ENCODE assay signal across 17 cellular contexts in the genomic region with DNA sequence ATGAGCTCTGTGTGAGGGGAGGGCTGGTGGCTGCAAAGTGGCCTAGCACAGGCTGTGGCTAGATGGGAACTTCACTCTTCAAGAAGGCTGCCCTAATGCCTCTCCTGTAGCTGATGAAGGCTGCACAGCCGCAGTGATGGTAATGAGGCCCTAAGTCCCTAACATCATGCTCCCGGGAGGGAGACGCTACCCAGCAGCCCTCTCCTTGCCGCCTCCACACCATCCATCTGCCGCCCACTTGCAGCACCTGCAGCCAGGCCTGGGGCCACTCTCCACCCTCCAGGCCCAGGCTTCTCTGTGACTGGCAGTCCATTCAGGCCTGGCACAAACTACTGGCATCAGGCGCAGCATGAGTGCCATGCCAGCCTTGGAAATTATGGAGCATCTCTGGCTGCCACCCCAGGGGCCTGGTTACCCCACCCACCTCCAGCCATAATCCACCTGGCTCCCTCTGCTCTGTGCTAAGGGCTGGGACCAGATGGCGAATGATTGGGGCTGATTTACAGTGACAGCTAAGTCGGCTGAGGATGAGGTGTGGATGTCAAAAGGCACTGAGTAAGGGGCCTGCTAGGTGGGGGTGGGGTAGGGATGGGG.
DNase-seq lines count a peak whose midpoint lies in the region; ATAC-seq and TF ChIP-seq lines count a peak whose summit lies in the region.
"Had no signal": no experiment of that assay in that cellular context is flagged by ENCODE, and none has a peak within 500 bp of the region (broad histone marks: within the 10 kb centered on the region; RNA-seq: fewer than 3 reads in every experiment).

No MANE protein-coding gene starts in this region.

- TF ChIP-seq CTCF in HEK293 (tag by site-specific recombination; IDR thresholded peaks at IDR 0.05) (no peak), progenitor cell of endocrine pancreas (IDR thresholded peaks at IDR 0.05; ENCODE audit: unreplicated experiment) (no peak)

- no peak overlapping the region for H4K8ac ChIP-seq in mesendoderm (ENCODE audit: low read depth, low read length)

- H2BK15ac ChIP-seq in mesendoderm (replicated peaks; ENCODE audit: low read depth) = no peak overlapping the region

- no peaks in the 10 kb centered on the region for H3K36me3 ChIP-seq in HEK293 (ENCODE audit: control insufficient read depth in 2 of 2, insufficient read depth in 1 of 2, low read length in 2 of 2)
- H3K36me3 ChIP-seq in mesendoderm (ENCODE audit: control insufficient read depth, insufficient read depth, low read length) = no peaks in the 10 kb centered on the region
- H3K36me3 ChIP-seq: BLaER1, SJCRH30 had no signal

- no peak overlapping the region for H3K4ac ChIP-seq in mesendoderm (ENCODE audit: low read depth, low read length)

- H3K4me1 Mint-ChIP-seq in progenitor cell of endocrine pancreas (ENCODE audit: low read depth) = no peaks in the 10 kb centered on the region

- ATAC-seq in GM18868 (IDR thresholded peaks at IDR 0.05; ENCODE audit: unreplicated experiment) = no peak
- no peak for ATAC-seq in HG03159 (IDR thresholded peaks at IDR 0.05; ENCODE audit: unreplicated experiment)

- no peaks in the 10 kb centered on the region for H3K79me2 ChIP-seq in mesendoderm (ENCODE audit: control insufficient read depth, insufficient read depth, low read length)

- H2BK120ac ChIP-seq in mesendoderm (ENCODE audit: low read depth, low read length) = no peak overlapping the region

- H3K27ac Mint-ChIP-seq in progenitor cell of endocrine pancreas = no peak overlapping the region
- H3K27ac Mint-ChIP-seq: CD4-positive, alpha-beta T cell had no signal

- H4K5ac ChIP-seq in mesendoderm (ENCODE audit: low read length) = no peak overlapping the region

- no peak overlapping the region for H3K4me2 ChIP-seq in mesendoderm (ENCODE audit: low read length)
- H3K4me2 ChIP-seq: BLaER1 had no signal

- H3K18ac ChIP-seq in mesendoderm (ENCODE audit: low read length) = no peak overlapping the region

- DNase-seq in NCI-H446 treated with DMSO at 0.1 percent for 48 hours (lab: John Stamatoyannopoulos, UW) = peak; percentile 89
- peak; percentile 92 for DNase-seq in cerebellar cortex (ENCODE audit: low spot score)
- DNase-seq in progenitor cell of endocrine pancreas (ENCODE audit: low spot score, unreplicated experiment) = no peak
- DNase-seq in mesendoderm = no peak
- DNase-seq: CD4-positive, alpha-beta T cell; COR-L47; DMS53; GF-D8; Karpas-422; NCI-H1930; NCI-H345; OCI-M1; SJCRH30 had no signal

- H3K27ac ChIP-seq in HEK293 (ENCODE audit: extremely low read depth, low read depth, low read length) (no peak overlapping the region), mesendoderm (ENCODE audit: low read depth, low read length) (no peak overlapping the region)
- H3K27ac ChIP-seq: BLaER1, SJCRH30 had no signal

- no peak overlapping the region for H2AK5ac ChIP-seq in mesendoderm (ENCODE audit: low read length)

- H3K4me3 ChIP-seq in HEK293 (ENCODE audit: low read depth, low read length) = no peak overlapping the region
- no peak overlapping the region for H3K4me3 ChIP-seq in mesendoderm (ENCODE audit: low read length)
- H3K4me3 ChIP-seq: BLaER1, SJCRH30 had no signal

- H3K9ac ChIP-seq in mesendoderm (ENCODE audit: low read length) = no peak overlapping the region
- H3K9ac ChIP-seq: BLaER1 had no signal

- H3K36me3 Mint-ChIP-seq in progenitor cell of endocrine pancreas (ENCODE audit: insufficient read depth) = no peaks in the 10 kb centered on the region

- no peaks in the 10 kb centered on the region for H3K79me1 ChIP-seq in mesendoderm (ENCODE audit: low read length)

- no peak overlapping the region for H2BK5ac ChIP-seq in mesendoderm (ENCODE audit: low read length)

- H3K23ac ChIP-seq in mesendoderm (ENCODE audit: low read length) = no peak overlapping the region

- POLR2A ChIA-PET in HEK293 (lab: Yijun Ruan, JAX) = no interaction called here

- no peak overlapping the region for H3K56ac ChIP-seq in mesendoderm (ENCODE audit: low read length)

- no peaks in the 10 kb centered on the region for H3K9me3 Mint-ChIP-seq in progenitor cell of endocrine pancreas (ENCODE audit: low read depth)

- WGBS in mesendoderm (ENCODE audit: extremely low coverage, insufficient coverage, low lambda C conversion rate) = no CpG with 5 or more reads among the region's 8 CpGs

- no peaks in the 10 kb centered on the region for H3K27me3 ChIP-seq in mesendoderm (ENCODE audit: insufficient read depth, low read length, poor library complexity)
- H3K27me3 ChIP-seq: BLaER1, SJCRH30 had no signal

- H3K27me3 Mint-ChIP-seq in progenitor cell of endocrine pancreas = peaks cover 18% of the 10 kb centered on the region

- no peak overlapping the region for H3K4me3 Mint-ChIP-seq in progenitor cell of endocrine pancreas (ENCODE audit: low read depth)
- H3K4me3 Mint-ChIP-seq: CD4-positive, alpha-beta T cell had no signal

- CTCF ChIA-PET in HEK293 (lab: Yijun Ruan, JAX) = interaction anchor here (0.7 to 0.9 kb wide), 3 partner anchors 10 to 326 kb away, joined by 3 to 4 read pairs (median 3); no protein-coding TSS in a partner anchor

- H3K4me1 ChIP-seq in HEK293 (ENCODE audit: control insufficient read depth, insufficient read depth, low read length) (no peaks in the 10 kb centered on the region), mesendoderm (ENCODE audit: control insufficient read depth, low read depth, low read length) (peaks cover 3% of the 10 kb centered on the region)
- H3K4me1 ChIP-seq: BLaER1, SJCRH30 had no signal

- no peaks in the 10 kb centered on the region for H3K9me3 ChIP-seq in HEK293 (ENCODE audit: control insufficient read depth, insufficient read depth, low read depth, low read length)
- H3K9me3 ChIP-seq: SJCRH30 had no signal

TF ChIP-seq in HEK293, 187 proteins besides CTCF, POLR2A, EP300 and RAD21:
- TF ChIP-seq ZFHX2 (tag by site-specific recombination; conservative IDR thresholded peaks at IDR 0.05) = peak; percentile 31; the same call in 1 of the 2 replicates
- no peak for TF ChIP-seq GLIS2 (tag by site-specific recombination; IDR thresholded peaks at IDR 0.05)
- TF ChIP-seq, protein P1, sequence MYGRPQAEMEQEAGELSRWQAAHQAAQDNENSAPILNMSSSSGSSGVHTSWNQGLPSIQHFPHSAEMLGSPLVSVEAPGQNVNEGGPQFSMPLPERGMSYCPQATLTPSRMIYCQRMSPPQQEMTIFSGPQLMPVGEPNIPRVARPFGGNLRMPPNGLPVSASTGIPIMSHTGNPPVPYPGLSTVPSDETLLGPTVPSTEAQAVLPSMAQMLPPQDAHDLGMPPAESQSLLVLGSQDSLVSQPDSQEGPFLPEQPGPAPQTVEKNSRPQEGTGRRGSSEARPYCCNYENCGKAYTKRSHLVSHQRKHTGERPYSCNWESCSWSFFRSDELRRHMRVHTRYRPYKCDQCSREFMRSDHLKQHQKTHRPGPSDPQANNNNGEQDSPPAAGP (tag by site-specific recombination; IDR thresholded peaks at IDR 0.05) = no peak

Comparison
In these comparisons a context has a peak if more than half of its experiments do, and no peak if none do; other contexts are left out.
1. DNase-seq: peak in NCI-H446 treated with DMSO at 0.1 percent for 48 hours (single experiment) and cerebellar cortex (single experiment); none in progenitor cell of endocrine pancreas (single experiment) and mesendoderm (single experiment).